In genomic region chr10:87657370-87657769, GRCh38 we compare ENCODE assay signal across 16 cellular contexts. TPM values are rescaled to one million over a fixed set of nuclear protein-coding genes. Genes with fewer than 3 reads are reported as not detected.
DNase-seq lines count a peak whose midpoint lies in the region; ATAC-seq, FAIRE-seq and TF ChIP-seq lines count a peak whose summit lies in the region.
"Had no signal": no experiment of that assay in that cellular context is flagged by ENCODE, and none has a peak within 500 bp of the region (broad histone marks: within the 10 kb centered on the region; RNA-seq: fewer than 3 reads in every experiment).

No MANE protein-coding gene starts in this region.

- TF ChIP-seq CTCF in GM23338 (conservative IDR thresholded peaks at IDR 0.05; ENCODE audit: low read depth in 2 of 2) (no peak), gastroesophageal sphincter (IDR thresholded peaks at IDR 0.05) (no peak), D721Med (IDR thresholded peaks at IDR 0.05; ENCODE audit: insufficient read depth, missing control alignments) (no peak), breast epithelium (IDR thresholded peaks at IDR 0.05) (no peak), hepatocyte (IDR thresholded peaks at IDR 0.05; ENCODE audit: poor library complexity) (no peak)

- intact Hi-C loops in sciatic nerve (cut with DNase I), result no loop called here
- intact Hi-C loops in breast epithelium (cut with DNase I; ENCODE audit: low total_unique reads), result no loop called here

- H3K4me3 Mint-ChIP-seq in GM23338, result no peak overlapping the region
- H3K4me3 Mint-ChIP-seq: activated naive CD4-positive, alpha-beta T cell treated with anti-CD3 and anti-CD28 coated beads, Interleukin-2, amount 50 U/mL, for 24 hours had no signal

- WGBS in gastroesophageal sphincter (ENCODE audit: low coverage in 1 of 2), 2 donors, result 50 to 67% methylated on average over 4 to 5 of the region's 5 CpGs
- 89% methylated on average over 5 of the region's 5 CpGs for WGBS in hepatocyte (ENCODE audit: low lambda C conversion rate, missing lambda C conversion rate)

- H4K20me1 ChIP-seq in GM23338 (replicated peaks; ENCODE audit: insufficient read depth), result no peaks in the 10 kb centered on the region; the same call in 1 of the 2 replicates
- H4K20me1 ChIP-seq in hepatocyte (ENCODE audit: insufficient read depth, poor library complexity, severe bottlenecking), result no peaks in the 10 kb centered on the region

- H3K4me2 ChIP-seq in GM23338, result no peak overlapping the region
- no peak overlapping the region for H3K4me2 ChIP-seq in hepatocyte

- H3K4me3 ChIP-seq in GM23338 (no peak overlapping the region), SJSA1 (no peak overlapping the region), gastroesophageal sphincter (no peak overlapping the region), breast epithelium (no peak overlapping the region), hepatocyte (no peak overlapping the region)

- no peaks in the 10 kb centered on the region for H3K36me3 Mint-ChIP-seq in GM23338 (ENCODE audit: low read depth)
- H3K36me3 Mint-ChIP-seq: activated naive CD4-positive, alpha-beta T cell treated with anti-CD3 and anti-CD28 coated beads, Interleukin-2, amount 50 U/mL, for 24 hours had no signal

- H3K27me3 ChIP-seq in GM23338 (ENCODE audit: insufficient read depth), result no peaks in the 10 kb centered on the region
- no peaks in the 10 kb centered on the region for H3K27me3 ChIP-seq in SJSA1 (replicated peaks)
- H3K27me3 ChIP-seq in gastroesophageal sphincter, result peaks cover 24% of the 10 kb centered on the region
- no peaks in the 10 kb centered on the region for H3K27me3 ChIP-seq in breast epithelium
- H3K27me3 ChIP-seq in hepatocyte, result no peaks in the 10 kb centered on the region

- TF ChIP-seq POLR2A in gastroesophageal sphincter (IDR thresholded peaks at IDR 0.05) (no peak), breast epithelium (IDR thresholded peaks at IDR 0.05) (no peak)

- no peaks in the 10 kb centered on the region for H3K36me3 ChIP-seq in GM23338 (ENCODE audit: insufficient read depth)
- peaks cover 3% of the 10 kb centered on the region; the same call in 1 of the 2 replicates for H3K36me3 ChIP-seq in SJSA1
- H3K36me3 ChIP-seq in gastroesophageal sphincter, result no peaks in the 10 kb centered on the region
- H3K36me3 ChIP-seq in breast epithelium, result no peaks in the 10 kb centered on the region
- no peaks in the 10 kb centered on the region for H3K36me3 ChIP-seq in hepatocyte (replicated peaks; ENCODE audit: insufficient read depth, low read depth)

- H3K9me3 ChIP-seq in SJSA1 (replicated peaks) (no peaks in the 10 kb centered on the region), gastroesophageal sphincter (no peaks in the 10 kb centered on the region), breast epithelium (no peaks in the 10 kb centered on the region), hepatocyte (ENCODE audit: low read depth) (no peaks in the 10 kb centered on the region)
- H3K9me3 ChIP-seq: Caco-2 had no signal

- no peak for FAIRE-seq in D721Med (lab: Jason Lieb, UNC)
- FAIRE-seq: GM18507 had no signal

- H3K4me1 ChIP-seq in GM23338 (ENCODE audit: insufficient read depth) (peaks cover 43% of the 10 kb centered on the region), SJSA1 (replicated peaks) (peaks cover 49% of the 10 kb centered on the region), gastroesophageal sphincter (peaks cover 0 to 39% (median 3%) of the 10 kb centered on the region in 3 donors), breast epithelium (no peaks in the 10 kb centered on the region), hepatocyte (ENCODE audit: insufficient read depth) (no peaks in the 10 kb centered on the region)
- H3K4me1 ChIP-seq: Caco-2 had no signal

- H3K27ac ChIP-seq in GM23338 (ENCODE audit: low read depth), result peak overlapping the region; percentile 2; the same call in 1 of the 2 replicates
- H3K27ac ChIP-seq in SJSA1, result peak overlapping the region; percentile 84
- H3K27ac ChIP-seq in gastroesophageal sphincter, result peak overlapping the region in 2 of 4 donors; percentile 40 to 80
- H3K27ac ChIP-seq in breast epithelium, result no peak overlapping the region
- no peak overlapping the region for H3K27ac ChIP-seq in hepatocyte
- H3K27ac ChIP-seq: epithelial cell of prostate, RWPE1 had no signal

- H3K79me2 ChIP-seq in GM23338 (replicated peaks; ENCODE audit: insufficient read depth) (peaks cover 18% of the 10 kb centered on the region), hepatocyte (peaks cover 16% of the 10 kb centered on the region)

- DNase-seq in GM23338 (ENCODE audit: low spot score) (no peak), SJSA1 (ENCODE audit: low read depth in 1 of 2, low spot score in 2 of 2) (peak in 1 of 2 experiments; percentile 73), sciatic nerve (ENCODE audit: low spot score) (no peak), D721Med (ENCODE audit: insufficient read length, low spot score) (no peak), breast epithelium (ENCODE audit: low spot score in 2 of 2) (no peak), hepatocyte (ENCODE audit: low spot score) (no peak)
- DNase-seq in activated CD4-positive, alpha-beta T cell treated with anti-CD3 and anti-CD28 coated beads, Interleukin-2, amount 50 U/mL, for 4 hours, result no peak
- DNase-seq: activated CD4-positive, alpha-beta T cell treated with anti-CD3 and anti-CD28 coated beads for 1 hour; Caco-2; NCI-H1105; stimulated activated CD4-positive, alpha-beta T cell treated with anti-CD3 and anti-CD28 coated beads, Interleukin-1b, Interleukin-23, amount 100 ng/mL, for 48 hours had no signal

- H3K9me2 ChIP-seq in GM23338 (ENCODE audit: insufficient read depth) (peaks cover 4% of the 10 kb centered on the region; the same call in 1 of the 2 replicates), hepatocyte (replicated peaks; ENCODE audit: insufficient read depth) (no peaks in the 10 kb centered on the region)

- H3K27me3 Mint-ChIP-seq in GM23338 (ENCODE audit: insufficient read depth, low read depth, poor library complexity), result peaks cover 10% of the 10 kb centered on the region

- no peaks in the 10 kb centered on the region; the same call in 2 of the 3 replicates for H3K9me3 Mint-ChIP-seq in GM23338
- H3K9me3 Mint-ChIP-seq: activated naive CD4-positive, alpha-beta T cell treated with anti-CD3 and anti-CD28 coated beads, Interleukin-2, amount 50 U/mL, for 24 hours had no signal

- H2AFZ ChIP-seq in GM23338, result no peak overlapping the region
- no peak overlapping the region for H2AFZ ChIP-seq in hepatocyte

- H3K4me1 Mint-ChIP-seq in GM23338, result peaks cover 57% of the 10 kb centered on the region

- TF ChIP-seq EP300 in gastroesophageal sphincter (IDR thresholded peaks at IDR 0.05), result no peak

- no peak overlapping the region for H3K27ac Mint-ChIP-seq in GM23338
- H3K27ac Mint-ChIP-seq: activated naive CD4-positive, alpha-beta T cell treated with anti-CD3 and anti-CD28 coated beads, Interleukin-2, amount 50 U/mL, for 24 hours had no signal

- H3F3A ChIP-seq in GM23338 (replicated peaks; ENCODE audit: low read depth), result 0 out of 2 replicates have a peak, but pooled peaks cover 3% of the 10 kb centered on the region

- ATAC-seq in GM23338 (no peak), gastroesophageal sphincter (peak; percentile 35), sciatic nerve (peak; percentile 63)

TF ChIP-seq in GM23338, 12 proteins besides CTCF, POLR2A, EP300 and RAD21 (continues in another document):
- TF ChIP-seq EZH2 (IDR thresholded peaks at IDR 0.05; ENCODE audit: low read depth, unreplicated experiment), result no peak

RNA-seq across cellular contexts. Expression of gene PAPSS2, which starts 2.3 kb away (rescaled TPM):
- 17.1 and 19.6 TPM in 2 replicates for total RNA-seq in GM23338 (2014; rRNA removed; shearing (Covaris generic))
- polyA plus RNA-seq in GM23338 (2016; fragmentation: Nextera tagmentation; extraction: Ambion mirVana) (12.9 and 13.2 TPM in 2 replicates), hepatocyte (38.3 and 39.5 TPM in 2 replicates)
- total RNA-seq in SJSA1 (2014; rRNA removed; shearing (Covaris generic)), result 53.9 and 76.3 TPM in 2 replicates
- total RNA-seq in gastroesophageal sphincter (10 to 100 TPM in 3 of 4 donors, 1 to 10 TPM in 1; 4.4 to 20.1 (median 14.1) TPM), sciatic nerve (32.3 TPM), breast epithelium (10 to 100 TPM; 21.1 to 33.8 (median 27.2) TPM), hepatocyte (47.0 and 58.0 TPM in 2 replicates)

Comparison
In these comparisons a context has a peak if more than half of its experiments do, and no peak if none do; other contexts are left out.
1. H3K27ac ChIP-seq: peak in GM23338 (single experiment) and SJSA1 (single experiment); none in breast epithelium (0 of 2) and hepatocyte (single experiment).